ENCODE assay signal across 1 cellular context in genomic region chr1:33111965-33112364, GRCh38.
TF ChIP-seq lines count a peak whose summit lies in the region.

No MANE protein-coding gene starts in this region.

TF ChIP-seq in HCT116, 20 proteins besides CTCF, POLR2A, EP300 and RAD21 (continued from another document):
- TF ChIP-seq, protein P1, sequence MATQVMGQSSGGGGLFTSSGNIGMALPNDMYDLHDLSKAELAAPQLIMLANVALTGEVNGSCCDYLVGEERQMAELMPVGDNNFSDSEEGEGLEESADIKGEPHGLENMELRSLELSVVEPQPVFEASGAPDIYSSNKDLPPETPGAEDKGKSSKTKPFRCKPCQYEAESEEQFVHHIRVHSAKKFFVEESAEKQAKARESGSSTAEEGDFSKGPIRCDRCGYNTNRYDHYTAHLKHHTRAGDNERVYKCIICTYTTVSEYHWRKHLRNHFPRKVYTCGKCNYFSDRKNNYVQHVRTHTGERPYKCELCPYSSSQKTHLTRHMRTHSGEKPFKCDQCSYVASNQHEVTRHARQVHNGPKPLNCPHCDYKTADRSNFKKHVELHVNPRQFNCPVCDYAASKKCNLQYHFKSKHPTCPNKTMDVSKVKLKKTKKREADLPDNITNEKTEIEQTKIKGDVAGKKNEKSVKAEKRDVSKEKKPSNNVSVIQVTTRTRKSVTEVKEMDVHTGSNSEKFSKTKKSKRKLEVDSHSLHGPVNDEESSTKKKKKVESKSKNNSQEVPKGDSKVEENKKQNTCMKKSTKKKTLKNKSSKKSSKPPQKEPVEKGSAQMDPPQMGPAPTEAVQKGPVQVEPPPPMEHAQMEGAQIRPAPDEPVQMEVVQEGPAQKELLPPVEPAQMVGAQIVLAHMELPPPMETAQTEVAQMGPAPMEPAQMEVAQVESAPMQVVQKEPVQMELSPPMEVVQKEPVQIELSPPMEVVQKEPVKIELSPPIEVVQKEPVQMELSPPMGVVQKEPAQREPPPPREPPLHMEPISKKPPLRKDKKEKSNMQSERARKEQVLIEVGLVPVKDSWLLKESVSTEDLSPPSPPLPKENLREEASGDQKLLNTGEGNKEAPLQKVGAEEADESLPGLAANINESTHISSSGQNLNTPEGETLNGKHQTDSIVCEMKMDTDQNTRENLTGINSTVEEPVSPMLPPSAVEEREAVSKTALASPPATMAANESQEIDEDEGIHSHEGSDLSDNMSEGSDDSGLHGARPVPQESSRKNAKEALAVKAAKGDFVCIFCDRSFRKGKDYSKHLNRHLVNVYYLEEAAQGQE (IDR thresholded peaks at IDR 0.05; ENCODE audit: low read depth) = no peak
- no peak for TF ChIP-seq FOSL1 (IDR thresholded peaks at IDR 0.05; ENCODE audit: low read depth)
- no peak for TF ChIP-seq EGR1 (IDR thresholded peaks at IDR 0.05; ENCODE audit: low read depth)
- TF ChIP-seq YY1 (IDR thresholded peaks at IDR 0.05; ENCODE audit: extremely low read depth, insufficient replicate concordance, low read depth, low read length) = no peak
- TF ChIP-seq TCF7L2 (IDR thresholded peaks at IDR 0.05; ENCODE audit: borderline replicate concordance, extremely low read depth, insufficient read depth, insufficient read length) = no peak
- no peak for TF ChIP-seq CEBPB (IDR thresholded peaks at IDR 0.05; ENCODE audit: low read depth)
- TF ChIP-seq EZH2phosphoT487 (IDR thresholded peaks at IDR 0.05; ENCODE audit: borderline replicate concordance) = no peak
TF ChIP-seq in HCT116: peak in this region for 0.
